In the genomic region with DNA sequence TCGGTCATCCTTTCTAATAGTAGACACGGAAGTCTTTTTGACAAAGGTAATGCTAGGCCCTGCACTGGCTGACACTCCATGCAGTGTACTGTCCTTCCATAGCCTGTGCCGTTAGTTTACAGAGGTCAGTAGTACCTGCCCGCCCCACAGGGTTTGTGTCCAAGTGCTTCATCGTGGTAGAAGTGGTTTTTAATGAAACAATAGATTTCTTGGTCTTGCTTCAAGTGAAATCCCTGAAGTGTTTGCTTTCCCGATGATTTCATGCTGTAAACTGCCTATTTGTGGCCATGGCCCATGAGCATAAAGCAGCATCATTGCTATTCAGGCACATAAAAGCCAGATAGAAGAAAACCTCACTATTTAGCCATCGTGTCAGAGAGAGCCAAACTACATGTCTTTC, we compare ENCODE assay signal across 25 cellular contexts.
DNase-seq lines count a peak whose midpoint lies in the region; ATAC-seq and TF ChIP-seq lines count a peak whose summit lies in the region.
"Had no signal": no experiment of that assay in that cellular context is flagged by ENCODE, and none has a peak within 500 bp of the region (broad histone marks: within the 10 kb centered on the region; RNA-seq: fewer than 3 reads in every experiment).

No MANE protein-coding gene starts in this region.

- H3K4me3 ChIP-seq in left lung (no peak overlapping the region), coronary artery (no peak overlapping the region)
- H3K4me3 ChIP-seq: GM23338 had no signal

- H3K27me3 ChIP-seq in left lung: no peaks in the 10 kb centered on the region

- no peaks in the 10 kb centered on the region for H3K4me1 ChIP-seq in left lung

- TF ChIP-seq CTCF in left lung (IDR thresholded peaks at IDR 0.05): no peak
- no peak for TF ChIP-seq CTCF in coronary artery (IDR thresholded peaks at IDR 0.05)

- peak; percentile 77 for ATAC-seq in left lung
- no peak for ATAC-seq in left ventricle myocardium superior
- no peak for ATAC-seq in GM19395 (IDR thresholded peaks at IDR 0.05; ENCODE audit: unreplicated experiment)
- ATAC-seq: GM23338; stimulated activated naive CD8-positive, alpha-beta T cell treated with anti-CD3 and anti-CD28 coated beads, Interleukin-15, amount 100 ng/mL, for 72 hours had no signal

- H3K27ac ChIP-seq in left lung: no peak overlapping the region
- no peak overlapping the region for H3K27ac ChIP-seq in coronary artery
- H3K27ac ChIP-seq: KMS-11 had no signal

- DNase-seq in DMS79 (lab: John Stamatoyannopoulos, UW) (peak; percentile 59), NCI-H1092 (lab: John Stamatoyannopoulos, UW) (peak; percentile 68), NCI-H345 treated with DMSO at 0.1 percent for 48 hours (lab: John Stamatoyannopoulos, UW; ENCODE audit: unreplicated experiment) (peak; percentile 26), left lung (no peak), NCI-H146 treated with DMSO at 0.1 percent for 48 hours (lab: John Stamatoyannopoulos, UW; ENCODE audit: unreplicated experiment) (no peak), coronary artery (ENCODE audit: low spot score) (no peak), left ventricle myocardium superior (no peak)
- DNase-seq: activated B cell treated with CpG ODN at 0.5 μM for 24 hours; activated CD4-positive, alpha-beta T cell treated with anti-CD3 and anti-CD28 coated beads, Interleukin-2, amount 50 U/mL, for 48 hours; activated CD8-positive, alpha-beta memory T cell treated with anti-CD3 and anti-CD28 coated beads, Interleukin-2, amount 50 U/mL, for 48 hours; activated effector memory CD4-positive, alpha-beta T cell treated with anti-CD3 and anti-CD28 coated beads, Interleukin-2, amount 50 U/mL, for 16 hours; CD4-positive, alpha-beta memory T cell; DND-41; glutamatergic neuron; kidney glomerular epithelial cell; mesenchymal stem cell; MV-4-11; NCI-H446 treated with DMSO at 0.1 percent for 48 hours; nucleus accumbens; stimulated activated CD4-positive, alpha-beta T cell treated with anti-CD3 and anti-CD28 coated beads, Interleukin-4, amount 100 ng/mL, for 1 hour; stimulated activated naive CD8-positive, alpha-beta T cell treated with anti-CD3 and anti-CD28 coated beads, Interleukin-15, amount 100 ng/mL, for 72 hours; trophoblast cell had no signal

- H3K9me3 ChIP-seq in left lung: no peaks in the 10 kb centered on the region

- H3K36me3 ChIP-seq in left lung: no peaks in the 10 kb centered on the region

- intact Hi-C loops in left lung (cut with DNase I): no loop called here
- intact Hi-C loops in left ventricle myocardium superior (cut with micrococcal nuclease): no loop called here

Comparison
In these comparisons a context has a peak if more than half of its experiments do, and no peak if none do; other contexts are left out.
1. DNase-seq: peak in DMS79 (single experiment), NCI-H1092 (single experiment) and NCI-H345 treated with DMSO at 0.1 percent for 48 hours (single experiment); none in left lung (0 of 2), NCI-H146 treated with DMSO at 0.1 percent for 48 hours (single experiment), coronary artery (single experiment) and left ventricle myocardium superior (single experiment).